21 cellular contexts compared by ENCODE assay signal in the genomic region with DNA sequence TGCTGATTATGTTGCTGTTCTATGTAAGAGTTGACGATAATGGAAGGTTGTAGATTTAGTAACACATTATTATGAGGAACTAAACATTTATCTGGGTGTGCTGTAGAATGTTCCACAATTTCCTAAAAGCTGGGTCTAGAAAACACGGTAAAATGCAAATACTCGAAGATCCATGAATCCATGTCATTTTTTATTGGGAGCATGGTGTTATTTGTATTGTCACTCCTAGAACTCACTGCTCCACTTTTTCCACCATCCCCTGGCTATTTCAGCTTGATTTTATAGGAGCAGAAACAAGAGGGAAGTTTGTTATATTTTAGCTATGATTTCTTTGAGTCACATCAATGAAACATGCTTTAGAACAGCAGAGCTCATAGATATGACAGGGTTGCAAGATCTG.
"Had no signal": no experiment of that assay in that cellular context is flagged by ENCODE, and none has a peak within 500 bp of the region (broad histone marks: within the 10 kb centered on the region; RNA-seq: fewer than 3 reads in every experiment).

No MANE protein-coding gene starts in this region.

- ATAC-seq: left colon; left ventricle myocardium superior; natural killer cell treated with Interleukin-12 subunit alpha and Interleukin-12 subunit beta and Interleukin-15 and Interleukin-18, amount 100 ng/mL, for 72 hours had no signal

- H3K27me3 ChIP-seq: esophagus squamous epithelium, hepatocyte, ovary, right atrium auricular region, sigmoid colon, suprapubic skin, tibial artery, upper lobe of left lung, uterus had no signal

- H3K4me2 ChIP-seq: hepatocyte had no signal

- H3K4me3 ChIP-seq: esophagus squamous epithelium, hepatocyte, lung, ovary, right atrium auricular region, sigmoid colon, skin epidermis, suprapubic skin, tibial artery, upper lobe of left lung, uterus had no signal

- H3K9me3 Mint-ChIP-seq: natural killer cell treated with Interleukin-12 subunit alpha and Interleukin-12 subunit beta and Interleukin-15 and Interleukin-18, amount 100 ng/mL, for 72 hours had no signal

- H2AFZ ChIP-seq: hepatocyte had no signal

- H3K4me1 ChIP-seq: esophagus squamous epithelium, upper lobe of left lung had no signal

- H3K36me3 ChIP-seq: esophagus squamous epithelium, ovary, right atrium auricular region, sigmoid colon, suprapubic skin, tibial artery, upper lobe of left lung, uterus had no signal

- DNase-seq: esophagus squamous epithelium; foreskin fibroblast; head of caudate nucleus; kidney; left colon; left ventricle myocardium superior; mesenchymal stem cell; midbrain; ovary; sigmoid colon; stimulated activated CD4-positive, alpha-beta T cell treated with anti-CD3 and anti-CD28 coated beads, Interleukin-2, amount 100 ng/mL, for 24 hours; stimulated activated naive CD4-positive, alpha-beta T cell; tibial artery; upper lobe of left lung; uterus had no signal

- H3K27ac ChIP-seq: esophagus squamous epithelium, hepatocyte, ovary, right atrium auricular region, skin epidermis, suprapubic skin, tibial artery, upper lobe of left lung had no signal

- H3K36me3 Mint-ChIP-seq: natural killer cell treated with Interleukin-12 subunit alpha and Interleukin-12 subunit beta and Interleukin-15 and Interleukin-18, amount 100 ng/mL, for 72 hours had no signal

- H3K27ac Mint-ChIP-seq: natural killer cell treated with Interleukin-12 subunit alpha and Interleukin-12 subunit beta and Interleukin-15 and Interleukin-18, amount 100 ng/mL, for 72 hours had no signal

- H3K4me3 Mint-ChIP-seq: natural killer cell treated with Interleukin-12 subunit alpha and Interleukin-12 subunit beta and Interleukin-15 and Interleukin-18, amount 100 ng/mL, for 72 hours had no signal

- H3K9me3 ChIP-seq: esophagus squamous epithelium, ovary, right atrium auricular region, sigmoid colon, suprapubic skin, tibial artery, upper lobe of left lung, uterus had no signal
